ENCODE assay signal across 2 cellular contexts in genomic region chr5:53167836-53168235, GRCh38.
TF ChIP-seq lines count a peak whose summit lies in the region.

No MANE protein-coding gene starts in this region.

TF ChIP-seq in liver, 16 proteins besides CTCF, POLR2A, EP300 and RAD21:
- TF ChIP-seq TAF1 (conservative IDR thresholded peaks at IDR 0.05): peak; percentile 43
- TF ChIP-seq FOXA2 (IDR thresholded peaks at IDR 0.05): no peak
- TF ChIP-seq, protein P1, sequence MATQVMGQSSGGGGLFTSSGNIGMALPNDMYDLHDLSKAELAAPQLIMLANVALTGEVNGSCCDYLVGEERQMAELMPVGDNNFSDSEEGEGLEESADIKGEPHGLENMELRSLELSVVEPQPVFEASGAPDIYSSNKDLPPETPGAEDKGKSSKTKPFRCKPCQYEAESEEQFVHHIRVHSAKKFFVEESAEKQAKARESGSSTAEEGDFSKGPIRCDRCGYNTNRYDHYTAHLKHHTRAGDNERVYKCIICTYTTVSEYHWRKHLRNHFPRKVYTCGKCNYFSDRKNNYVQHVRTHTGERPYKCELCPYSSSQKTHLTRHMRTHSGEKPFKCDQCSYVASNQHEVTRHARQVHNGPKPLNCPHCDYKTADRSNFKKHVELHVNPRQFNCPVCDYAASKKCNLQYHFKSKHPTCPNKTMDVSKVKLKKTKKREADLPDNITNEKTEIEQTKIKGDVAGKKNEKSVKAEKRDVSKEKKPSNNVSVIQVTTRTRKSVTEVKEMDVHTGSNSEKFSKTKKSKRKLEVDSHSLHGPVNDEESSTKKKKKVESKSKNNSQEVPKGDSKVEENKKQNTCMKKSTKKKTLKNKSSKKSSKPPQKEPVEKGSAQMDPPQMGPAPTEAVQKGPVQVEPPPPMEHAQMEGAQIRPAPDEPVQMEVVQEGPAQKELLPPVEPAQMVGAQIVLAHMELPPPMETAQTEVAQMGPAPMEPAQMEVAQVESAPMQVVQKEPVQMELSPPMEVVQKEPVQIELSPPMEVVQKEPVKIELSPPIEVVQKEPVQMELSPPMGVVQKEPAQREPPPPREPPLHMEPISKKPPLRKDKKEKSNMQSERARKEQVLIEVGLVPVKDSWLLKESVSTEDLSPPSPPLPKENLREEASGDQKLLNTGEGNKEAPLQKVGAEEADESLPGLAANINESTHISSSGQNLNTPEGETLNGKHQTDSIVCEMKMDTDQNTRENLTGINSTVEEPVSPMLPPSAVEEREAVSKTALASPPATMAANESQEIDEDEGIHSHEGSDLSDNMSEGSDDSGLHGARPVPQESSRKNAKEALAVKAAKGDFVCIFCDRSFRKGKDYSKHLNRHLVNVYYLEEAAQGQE (IDR thresholded peaks at IDR 0.05): no peak
- TF ChIP-seq HNF4A (conservative IDR thresholded peaks at IDR 0.05): peak; percentile 29 to 35
- TF ChIP-seq EGR1 (IDR thresholded peaks at IDR 0.05; ENCODE audit: low read depth in 2 of 2): no peak
- TF ChIP-seq ATF3 (IDR thresholded peaks at IDR 0.05): no peak
- TF ChIP-seq SP1 (IDR thresholded peaks at IDR 0.05): peak; percentile 38
- peak in 1 of 2 donors; percentile 22 for TF ChIP-seq RXRA (IDR thresholded peaks at IDR 0.05)
- TF ChIP-seq HNF4G (IDR thresholded peaks at IDR 0.05): no peak
- TF ChIP-seq, protein P2, sequence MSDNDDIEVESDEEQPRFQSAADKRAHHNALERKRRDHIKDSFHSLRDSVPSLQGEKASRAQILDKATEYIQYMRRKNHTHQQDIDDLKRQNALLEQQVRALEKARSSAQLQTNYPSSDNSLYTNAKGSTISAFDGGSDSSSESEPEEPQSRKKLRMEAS (IDR thresholded peaks at IDR 0.05): no peak
- no peak for TF ChIP-seq JUND (IDR thresholded peaks at IDR 0.05)
- no peak for TF ChIP-seq YY1 (IDR thresholded peaks at IDR 0.05)
- peak; percentile 63 for TF ChIP-seq NR2F2 (IDR thresholded peaks at IDR 0.05)
- no peak for TF ChIP-seq ZBTB33 (IDR thresholded peaks at IDR 0.05)

TF ChIP-seq in HepG2, 621 proteins besides CTCF, POLR2A, EP300 and RAD21:
- TF ChIP-seq, protein P3, sequence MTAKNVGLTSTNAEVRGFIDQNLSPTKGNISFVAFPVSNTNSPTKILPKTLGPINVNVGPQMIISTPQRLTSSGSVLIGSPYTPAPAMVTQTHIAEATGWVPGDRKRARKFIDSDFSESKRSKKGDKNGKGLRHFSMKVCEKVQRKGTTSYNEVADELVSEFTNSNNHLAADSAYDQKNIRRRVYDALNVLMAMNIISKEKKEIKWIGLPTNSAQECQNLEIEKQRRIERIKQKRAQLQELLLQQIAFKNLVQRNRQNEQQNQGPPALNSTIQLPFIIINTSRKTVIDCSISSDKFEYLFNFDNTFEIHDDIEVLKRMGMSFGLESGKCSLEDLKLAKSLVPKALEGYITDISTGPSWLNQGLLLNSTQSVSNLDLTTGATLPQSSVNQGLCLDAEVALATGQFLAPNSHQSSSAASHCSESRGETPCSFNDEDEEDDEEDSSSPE (CRISPR knock-in tag; IDR thresholded peaks at IDR 0.05): no peak
- TF ChIP-seq ZSCAN30 (CRISPR knock-in tag; IDR thresholded peaks at IDR 0.05) (no peak), ISL2 (CRISPR knock-in tag; IDR thresholded peaks at IDR 0.05) (no peak), THYN1 (CRISPR knock-in tag; IDR thresholded peaks at IDR 0.05; ENCODE audit: borderline replicate concordance, low read depth) (no peak), THAP9 (CRISPR knock-in tag; IDR thresholded peaks at IDR 0.05; ENCODE audit: borderline replicate concordance) (no peak), GATAD1 (CRISPR knock-in tag; IDR thresholded peaks at IDR 0.05) (no peak), PAX8 (CRISPR knock-in tag; IDR thresholded peaks at IDR 0.05; ENCODE audit: borderline replicate concordance) (no peak), ZNF746 (CRISPR knock-in tag; IDR thresholded peaks at IDR 0.05) (no peak), ZNF530 (CRISPR knock-in tag; IDR thresholded peaks at IDR 0.05; ENCODE audit: low read depth) (no peak), ZFYVE20 (CRISPR knock-in tag; IDR thresholded peaks at IDR 0.05; ENCODE audit: borderline replicate concordance, low read depth) (no peak), ZNF775 (CRISPR knock-in tag; IDR thresholded peaks at IDR 0.05; ENCODE audit: borderline replicate concordance) (no peak), ZNF629 (CRISPR knock-in tag; conservative IDR thresholded peaks at IDR 0.05) (no peak), NR2C2 (CRISPR knock-in tag; IDR thresholded peaks at IDR 0.05; ENCODE audit: borderline replicate concordance) (no peak), KLF9 (CRISPR knock-in tag; IDR thresholded peaks at IDR 0.05; ENCODE audit: low read depth) (no peak), ZNF232 (CRISPR knock-in tag; IDR thresholded peaks at IDR 0.05; ENCODE audit: borderline replicate concordance) (no peak), EED (CRISPR knock-in tag; IDR thresholded peaks at IDR 0.05) (no peak), KDM6A (CRISPR knock-in tag; IDR thresholded peaks at IDR 0.05; ENCODE audit: low read depth) (no peak)
- TF ChIP-seq, protein P4, sequence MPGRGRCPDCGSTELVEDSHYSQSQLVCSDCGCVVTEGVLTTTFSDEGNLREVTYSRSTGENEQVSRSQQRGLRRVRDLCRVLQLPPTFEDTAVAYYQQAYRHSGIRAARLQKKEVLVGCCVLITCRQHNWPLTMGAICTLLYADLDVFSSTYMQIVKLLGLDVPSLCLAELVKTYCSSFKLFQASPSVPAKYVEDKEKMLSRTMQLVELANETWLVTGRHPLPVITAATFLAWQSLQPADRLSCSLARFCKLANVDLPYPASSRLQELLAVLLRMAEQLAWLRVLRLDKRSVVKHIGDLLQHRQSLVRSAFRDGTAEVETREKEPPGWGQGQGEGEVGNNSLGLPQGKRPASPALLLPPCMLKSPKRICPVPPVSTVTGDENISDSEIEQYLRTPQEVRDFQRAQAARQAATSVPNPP (CRISPR knock-in tag; IDR thresholded peaks at IDR 0.05): no peak
